9 cellular contexts compared by ENCODE assay signal in the genomic region with DNA sequence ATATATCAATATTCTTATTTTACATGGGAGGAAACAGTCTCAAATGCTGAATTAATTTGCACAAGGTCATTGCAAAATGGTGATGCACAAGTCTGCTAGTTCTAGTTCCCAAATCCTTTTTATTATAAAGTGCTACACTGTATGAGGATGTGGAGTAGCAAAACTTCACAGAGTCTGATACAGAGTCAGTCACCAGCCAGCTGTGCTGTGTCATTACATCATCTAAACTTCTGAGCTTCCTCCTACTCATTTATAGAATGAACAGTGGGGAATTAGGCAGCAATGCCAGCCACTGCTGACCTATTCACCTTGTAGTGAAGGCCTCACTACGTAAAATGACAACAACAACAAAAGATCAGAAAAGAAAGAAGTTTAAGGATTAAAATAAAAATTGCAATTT.
DNase-seq lines count a peak whose midpoint lies in the region; ATAC-seq and TF ChIP-seq lines count a peak whose summit lies in the region.
"Had no signal": no experiment of that assay in that cellular context is flagged by ENCODE, and none has a peak within 500 bp of the region (broad histone marks: within the 10 kb centered on the region; RNA-seq: fewer than 3 reads in every experiment).

No MANE protein-coding gene starts in this region.

- H3K27me3 Mint-ChIP-seq in mesothelial cell of epicardium (ENCODE audit: low read depth): no peaks in the 10 kb centered on the region
- H3K27me3 Mint-ChIP-seq in CD8-positive, alpha-beta T cell (ENCODE audit: low read depth): no peaks in the 10 kb centered on the region

- no peaks in the 10 kb centered on the region for H3K36me3 ChIP-seq in CD8-positive, alpha-beta T cell (ENCODE audit: insufficient read depth, low read length)

- H3K27me3 ChIP-seq in CD8-positive, alpha-beta T cell (ENCODE audit: insufficient read depth, low read length): no peaks in the 10 kb centered on the region

- H3K27ac Mint-ChIP-seq in mesothelial cell of epicardium: peak overlapping the region; percentile 88
- no peak overlapping the region for H3K27ac Mint-ChIP-seq in CD8-positive, alpha-beta T cell

- no peaks in the 10 kb centered on the region for H3K9me3 ChIP-seq in CD8-positive, alpha-beta T cell (ENCODE audit: low read length)

- H3K36me3 Mint-ChIP-seq in mesothelial cell of epicardium: no peaks in the 10 kb centered on the region
- no peaks in the 10 kb centered on the region for H3K36me3 Mint-ChIP-seq in CD8-positive, alpha-beta T cell

- H3K9me3 Mint-ChIP-seq in mesothelial cell of epicardium: peaks cover 6% of the 10 kb centered on the region
- no peaks in the 10 kb centered on the region for H3K9me3 Mint-ChIP-seq in CD8-positive, alpha-beta T cell

- no peaks in the 10 kb centered on the region for H3K4me1 ChIP-seq in CD8-positive, alpha-beta T cell (ENCODE audit: insufficient read depth, low read length)

- peak; percentile 79 for ATAC-seq in GM18909 (IDR thresholded peaks at IDR 0.05; ENCODE audit: poor library complexity, unreplicated experiment)
- peak; percentile 85 for ATAC-seq in HG02885 (IDR thresholded peaks at IDR 0.05; ENCODE audit: poor library complexity, unreplicated experiment)
- ATAC-seq in CD8-positive, alpha-beta T cell: no peak

- no peak overlapping the region for H3K4me3 ChIP-seq in CD8-positive, alpha-beta T cell (ENCODE audit: low read depth, low read length)

- POLR2A ChIA-PET in CD8-positive, alpha-beta T cell (lab: Charles Lee): no interaction called here

- H3K27ac ChIP-seq in CD8-positive, alpha-beta T cell (ENCODE audit: low read depth, low read length): no peak overlapping the region

- intact Hi-C loops in CD8-positive, alpha-beta T cell (cut with DNase I, micrococcal nuclease): no loop called here

- no peak for TF ChIP-seq CTCF in mesothelial cell of epicardium (IDR thresholded peaks at IDR 0.05; ENCODE audit: unreplicated experiment)
- no peak for TF ChIP-seq CTCF in CD8-positive, alpha-beta T cell (IDR thresholded peaks at IDR 0.05)

- CTCF ChIA-PET in CD8-positive, alpha-beta T cell (lab: Charles Lee): no interaction called here

- H3K4me3 Mint-ChIP-seq in mesothelial cell of epicardium: no peak overlapping the region
- H3K4me3 Mint-ChIP-seq in CD8-positive, alpha-beta T cell: no peak overlapping the region

- peak; percentile 13 for DNase-seq in SIG-M5 (lab: John Stamatoyannopoulos, UW)
- no peak for DNase-seq in mesothelial cell of epicardium (ENCODE audit: low spot score in 2 of 2, unreplicated experiment in 2 of 2)
- no peak for DNase-seq in NCI-H345 treated with DMSO at 0.1 percent for 48 hours (lab: John Stamatoyannopoulos, UW; ENCODE audit: unreplicated experiment)
- DNase-seq in cerebellum (ENCODE audit: low spot score): no peak
- DNase-seq in CD8-positive, alpha-beta T cell: no peak
- DNase-seq: NCI-H82; stimulated activated CD4-positive, alpha-beta T cell treated with anti-CD3 and anti-CD28 coated beads, Interleukin-4, amount 100 ng/mL, for 24 hours had no signal

- peaks cover 21% of the 10 kb centered on the region for H3K4me1 Mint-ChIP-seq in mesothelial cell of epicardium
- no peaks in the 10 kb centered on the region for H3K4me1 Mint-ChIP-seq in CD8-positive, alpha-beta T cell (ENCODE audit: low read depth)
